In genomic region chr15:101120961-101121360, GRCh38 we compare ENCODE assay signal across 11 cellular contexts.
DNase-seq lines count a peak whose midpoint lies in the region; ATAC-seq and TF ChIP-seq lines count a peak whose summit lies in the region.
"Had no signal": no experiment of that assay in that cellular context is flagged by ENCODE, and none has a peak within 500 bp of the region (broad histone marks: within the 10 kb centered on the region; RNA-seq: fewer than 3 reads in every experiment).

No MANE protein-coding gene starts in this region.

- H3K4me3 ChIP-seq in KMS-11 (IDR thresholded peaks at IDR 0.05; ENCODE audit: insufficient read depth, low read depth, low read length) (no peak overlapping the region), SJSA1 (no peak overlapping the region), right cardiac atrium (ENCODE audit: low read length) (no peak overlapping the region), skeletal muscle tissue (ENCODE audit: low read length in 3 of 3) (peak overlapping the region; percentile 52 to 61 (median 57))

- no peak for DNase-seq in SJSA1 (ENCODE audit: low read depth in 1 of 2, low spot score in 2 of 2)
- DNase-seq in right cardiac atrium = peak in 1 of 3 donors; percentile 73
- no peak for DNase-seq in HK-2 (ENCODE audit: unreplicated experiment)
- DNase-seq: GOT3, NCI-H2029 had no signal

- no peaks in the 10 kb centered on the region for H3K36me3 ChIP-seq in KMS-11 (ENCODE audit: insufficient read depth)
- no peaks in the 10 kb centered on the region for H3K36me3 ChIP-seq in SJSA1
- H3K36me3 ChIP-seq in skeletal muscle tissue (ENCODE audit: control insufficient read depth in 3 of 3, insufficient read depth in 3 of 3, low read length in 3 of 3) = no peaks in the 10 kb centered on the region
- H3K36me3 ChIP-seq: pancreas had no signal

- H3K9ac ChIP-seq in KMS-11 = peak overlapping the region; percentile 68; the same call in 1 of the 2 replicates
- peak overlapping the region in 2 of 3 donors; percentile 72 to 79 for H3K9ac ChIP-seq in skeletal muscle tissue (ENCODE audit: low read depth in 1 of 3, low read length in 3 of 3)

- ATAC-seq in right cardiac atrium (peak; percentile 30), GM18498 (IDR thresholded peaks at IDR 0.05; ENCODE audit: unreplicated experiment) (no peak), HG02798 (IDR thresholded peaks at IDR 0.05; ENCODE audit: poor library complexity, unreplicated experiment) (no peak)

- H3K9me3 ChIP-seq in SJSA1 (replicated peaks) (no peaks in the 10 kb centered on the region), right cardiac atrium (ENCODE audit: control insufficient read depth, low read length) (no peaks in the 10 kb centered on the region), skeletal muscle tissue (ENCODE audit: control insufficient read depth in 3 of 3, low read length in 3 of 3) (no peaks in the 10 kb centered on the region)
- H3K9me3 ChIP-seq: pancreas had no signal

- WGBS in right cardiac atrium = 71% methylated on average over 18 of the region's 18 CpGs

- H3K79me2 ChIP-seq in KMS-11 (ENCODE audit: insufficient read depth, low read depth) = 0 out of 2 replicates have a peak, but pooled peaks cover 6% of the 10 kb centered on the region

- H3K27me3 ChIP-seq in KMS-11 (ENCODE audit: insufficient read depth, low read depth) (no peaks in the 10 kb centered on the region), SJSA1 (replicated peaks) (no peaks in the 10 kb centered on the region), right cardiac atrium (ENCODE audit: control insufficient read depth, insufficient read depth) (no peaks in the 10 kb centered on the region), skeletal muscle tissue (ENCODE audit: control insufficient read depth in 3 of 3, insufficient read depth in 3 of 3, low read length in 3 of 3) (no peaks in the 10 kb centered on the region)
- H3K27me3 ChIP-seq: dorsolateral prefrontal cortex, pancreas had no signal

- no peaks in the 10 kb centered on the region for H4K20me1 ChIP-seq in KMS-11 (ENCODE audit: insufficient read depth)

- H3K27ac ChIP-seq in KMS-11 = no peak overlapping the region
- H3K27ac ChIP-seq in SJSA1 = peak overlapping the region; percentile 65; the same call in 1 of the 2 replicates
- no peak overlapping the region for H3K27ac ChIP-seq in right cardiac atrium (ENCODE audit: low read length)
- H3K27ac ChIP-seq in skeletal muscle tissue (ENCODE audit: low read depth, low read length) = peak overlapping the region; percentile 76

- H3K4me2 ChIP-seq in KMS-11 = peak overlapping the region; percentile 98

- intact Hi-C loops in right cardiac atrium (cut with DNase I) = loop anchor here in 2 of 4 donors (10.0 kb wide), 2 partner anchors 84 to 134 kb away; partner anchors contain the start of gene CHSY1 (in 1 of the 2)

- H3K4me1 ChIP-seq in KMS-11 (ENCODE audit: low read depth, poor library complexity, severe bottlenecking) (peaks cover 60% of the 10 kb centered on the region), SJSA1 (replicated peaks) (peaks cover 53% of the 10 kb centered on the region), right cardiac atrium (ENCODE audit: control insufficient read depth, insufficient read depth, low read length) (peaks cover 5% of the 10 kb centered on the region), skeletal muscle tissue (ENCODE audit: control insufficient read depth in 3 of 3, insufficient read depth in 3 of 3, low read length in 3 of 3) (peaks cover 17 to 22% (median 19%) of the 10 kb centered on the region in 3 donors)
- H3K4me1 ChIP-seq: pancreas had no signal

- peak overlapping the region; percentile 91; the same call in 1 of the 2 replicates for H2AFZ ChIP-seq in KMS-11 (ENCODE audit: low read depth)

- TF ChIP-seq CTCF in KMS-11 (conservative IDR thresholded peaks at IDR 0.05; ENCODE audit: low read depth, low read length) = no peak

Comparison
In these comparisons a context has a peak if more than half of its experiments do, and no peak if none do; other contexts are left out.
1. H3K27ac ChIP-seq: peak in SJSA1 (single experiment) and skeletal muscle tissue (single experiment); none in KMS-11 (single experiment) and right cardiac atrium (single experiment).
2. H3K4me3 ChIP-seq: peak in skeletal muscle tissue (3 of 3); none in KMS-11 (single experiment), SJSA1 (single experiment) and right cardiac atrium (single experiment).
3. ATAC-seq: peak in right cardiac atrium (2 of 2); none in GM18498 (single experiment) and HG02798 (single experiment).